8 cellular contexts compared by ENCODE assay signal in the genomic region with DNA sequence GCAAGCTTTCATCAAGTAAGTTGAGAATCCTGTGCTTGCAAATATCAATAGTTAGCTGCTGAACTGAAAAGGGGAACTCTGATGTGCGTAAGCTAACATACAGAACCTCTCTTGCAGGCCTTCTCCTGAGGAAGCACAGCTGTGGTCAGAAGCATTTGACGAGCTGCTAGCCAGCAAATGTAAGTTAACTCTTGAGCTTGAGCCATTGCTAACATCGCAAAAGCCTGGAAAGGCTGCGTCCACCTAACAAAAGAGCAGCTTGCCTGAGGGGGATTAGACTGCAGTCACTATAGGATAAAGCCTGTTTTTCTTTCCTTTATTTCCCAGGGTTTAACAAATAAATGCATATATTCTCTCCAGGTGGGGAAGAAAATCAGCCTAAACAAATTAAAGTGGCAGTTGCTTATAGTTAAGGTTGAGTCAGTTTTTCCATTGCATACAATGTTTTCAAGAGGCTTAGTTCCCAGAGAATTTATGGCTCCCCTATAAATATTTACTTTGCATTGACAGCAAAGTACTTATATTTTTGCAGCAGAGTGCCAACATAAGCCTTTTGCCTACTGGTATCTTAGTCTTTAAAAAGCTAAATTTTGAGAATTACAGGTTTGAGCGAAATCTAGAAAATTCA. TPM values are rescaled to one million over a fixed set of nuclear protein-coding genes. Genes with fewer than 3 reads are reported as not detected.
DNase-seq lines count a peak whose midpoint lies in the region; ATAC-seq and TF ChIP-seq lines count a peak whose summit lies in the region.

No MANE protein-coding gene starts in this region.

- TF ChIP-seq CTCF in VCaP (conservative IDR thresholded peaks at IDR 0.05) (no peak), right atrium auricular region (IDR thresholded peaks at IDR 0.05) (no peak)

- peaks cover 43% of the 10 kb centered on the region for H3K4me1 Mint-ChIP-seq in stimulated activated effector memory CD8-positive, alpha-beta T cell treated with anti-CD3 and anti-CD28 coated beads, Interleukin-12 subunit alpha, Interleukin-12 subunit beta, amount 100 ng/mL, for 72 hours

- H3K27me3 ChIP-seq in right atrium auricular region = no peaks in the 10 kb centered on the region

- H3K9me3 Mint-ChIP-seq in stimulated activated effector memory CD8-positive, alpha-beta T cell treated with anti-CD3 and anti-CD28 coated beads, Interleukin-12 subunit alpha, Interleukin-12 subunit beta, amount 100 ng/mL, for 72 hours = no peaks in the 10 kb centered on the region

- H3K27ac ChIP-seq in VCaP = peak overlapping the region; percentile 5; the same call in 1 of the 2 replicates
- peak overlapping the region; percentile 89 to 96 for H3K27ac ChIP-seq in right atrium auricular region

- H3K4me3 ChIP-seq in right atrium auricular region = peak overlapping the region; percentile 80 to 82

- peak; percentile 73 for DNase-seq in NCI-H510A treated with DMSO at 0.1 percent for 48 hours (lab: John Stamatoyannopoulos, UW)
- no peak for DNase-seq in NCI-H510A (lab: John Stamatoyannopoulos, UW)
- DNase-seq in right atrium auricular region (ENCODE audit: low spot score) = no peak
- no peak for DNase-seq in stimulated activated effector memory CD8-positive, alpha-beta T cell treated with anti-CD3 and anti-CD28 coated beads, Interleukin-12 subunit alpha, Interleukin-12 subunit beta, amount 100 ng/mL, for 72 hours (ENCODE audit: low spot score in 2 of 2)
- no peak for DNase-seq in iPS-NIHi11 (ENCODE audit: low spot score)
- DNase-seq in NCI-H446 (lab: John Stamatoyannopoulos, UW) = no peak

- peaks cover 0 to 37% of the 10 kb centered on the region in 2 donors for H3K4me1 ChIP-seq in right atrium auricular region

- H3K36me3 ChIP-seq in right atrium auricular region = peaks cover 20% of the 10 kb centered on the region

- no peaks in the 10 kb centered on the region for H3K9me3 ChIP-seq in right atrium auricular region

- peak overlapping the region; percentile 94 for H3K27ac Mint-ChIP-seq in stimulated activated effector memory CD8-positive, alpha-beta T cell treated with anti-CD3 and anti-CD28 coated beads, Interleukin-12 subunit alpha, Interleukin-12 subunit beta, amount 100 ng/mL, for 72 hours

- H3K36me3 Mint-ChIP-seq in stimulated activated effector memory CD8-positive, alpha-beta T cell treated with anti-CD3 and anti-CD28 coated beads, Interleukin-12 subunit alpha, Interleukin-12 subunit beta, amount 100 ng/mL, for 72 hours = peaks cover 58% of the 10 kb centered on the region

- peak; percentile 25 for ATAC-seq in HG03469 (IDR thresholded peaks at IDR 0.05; ENCODE audit: unreplicated experiment)
- no peak for ATAC-seq in stimulated activated effector memory CD8-positive, alpha-beta T cell treated with anti-CD3 and anti-CD28 coated beads, Interleukin-12 subunit alpha, Interleukin-12 subunit beta, amount 100 ng/mL, for 72 hours

- peak overlapping the region; percentile 94 for H3K4me3 Mint-ChIP-seq in stimulated activated effector memory CD8-positive, alpha-beta T cell treated with anti-CD3 and anti-CD28 coated beads, Interleukin-12 subunit alpha, Interleukin-12 subunit beta, amount 100 ng/mL, for 72 hours

RNA-seq across cellular contexts. Expression of a gene that starts 1.5 kb away (rescaled TPM):
- total RNA-seq in right atrium auricular region = 10 to 100 TPM; 31.2 to 51.2 TPM
